Comparison of ENCODE assay signal across 16 cellular contexts in the genomic region with DNA sequence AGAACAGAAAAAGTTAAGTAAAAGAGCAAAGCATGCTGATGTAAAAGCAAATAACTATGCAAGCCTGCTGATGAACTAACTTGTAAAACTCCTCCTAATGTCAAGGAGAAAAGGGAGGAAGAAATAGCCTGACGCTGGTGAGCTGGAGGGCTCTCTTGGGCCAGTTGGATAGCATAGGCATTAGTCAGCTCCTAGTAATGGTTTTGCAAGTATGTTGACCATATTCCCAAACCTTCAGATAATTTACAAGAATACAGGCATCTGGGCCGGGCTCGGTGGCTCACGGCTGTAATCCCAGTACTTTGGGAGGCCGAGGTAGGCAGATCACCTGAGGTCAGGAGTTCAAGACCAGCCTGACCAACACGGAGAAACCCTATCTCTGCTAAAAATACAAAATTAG.
DNase-seq lines count a peak whose midpoint lies in the region; ATAC-seq and TF ChIP-seq lines count a peak whose summit lies in the region.
"Had no signal": no experiment of that assay in that cellular context is flagged by ENCODE, and none has a peak within 500 bp of the region (broad histone marks: within the 10 kb centered on the region; RNA-seq: fewer than 3 reads in every experiment).

No MANE protein-coding gene starts in this region.

- H3K27me3 Mint-ChIP-seq in CD4-positive, alpha-beta memory T cell, result no peaks in the 10 kb centered on the region
- H3K27me3 Mint-ChIP-seq: activated T-helper 17 cell treated with anti-CD3 and anti-CD28 coated beads, Interleukin-2, amount 50 U/mL, for 72 hours had no signal

- DNase-seq in GM04503 (ENCODE audit: low read depth), result peak; percentile 19
- peak; percentile 64 for DNase-seq in RWPE2 (ENCODE audit: low spot score)
- peak; percentile 98 for DNase-seq in fibroblast of peridontal ligament (ENCODE audit: extremely low read depth)
- DNase-seq in renal cortical epithelial cell (ENCODE audit: low read depth), result peak; percentile 94
- no peak for DNase-seq in CD4-positive, alpha-beta memory T cell
- DNase-seq in stimulated activated naive CD4-positive, alpha-beta T cell (lab: John Stamatoyannopoulos, UW), result no peak
- DNase-seq in NCI-H1930 (lab: John Stamatoyannopoulos, UW), result no peak
- DNase-seq in iPS-NIHi11 (ENCODE audit: low spot score), result no peak
- DNase-seq: colonic mucosa; DMS153; NCI-H2227 treated with DMSO at 0.1 percent for 48 hours; stimulated activated CD4-positive, alpha-beta T cell treated with anti-CD3 and anti-CD28 coated beads, Interleukin-12 subunit alpha, Interleukin-12 subunit beta, amount 100 ng/mL, for 4 hours; uterus had no signal

- TF ChIP-seq CTCF in RWPE2 (IDR thresholded peaks at IDR 0.05; ENCODE audit: poor library complexity, severe bottlenecking), result no peak

- peaks cover 29% of the 10 kb centered on the region for H3K4me1 ChIP-seq in RWPE2 (ENCODE audit: insufficient read depth, poor library complexity, severe bottlenecking)
- H3K4me1 ChIP-seq in CD4-positive, alpha-beta memory T cell (ENCODE audit: insufficient read depth, low read length), result no peaks in the 10 kb centered on the region
- H3K4me1 ChIP-seq: colonic mucosa, uterus had no signal

- peak overlapping the region; percentile 49 for H3K27ac ChIP-seq in RWPE2 (ENCODE audit: poor library complexity, severe bottlenecking)
- H3K27ac ChIP-seq in CD4-positive, alpha-beta memory T cell (ENCODE audit: low read depth, low read length), result no peak overlapping the region
- H3K27ac ChIP-seq: colonic mucosa, KMS-11, uterus had no signal

- POLR2A ChIA-PET in CD4-positive, alpha-beta memory T cell (lab: Charles Lee; ENCODE audit: partially characterized antibody), result no interaction called here

- intact Hi-C loops in CD4-positive, alpha-beta memory T cell (cut with micrococcal nuclease), result no loop called here

- ATAC-seq in RWPE2 (ENCODE audit: low read depth), result peak; percentile 99
- ATAC-seq: activated T-helper 17 cell treated with anti-CD3 and anti-CD28 coated beads, Interleukin-2, amount 50 U/mL, for 72 hours; WTC11 had no signal

- no peaks in the 10 kb centered on the region for H3K27me3 ChIP-seq in RWPE2 (ENCODE audit: insufficient read depth, poor library complexity, severe bottlenecking)
- H3K27me3 ChIP-seq in CD4-positive, alpha-beta memory T cell (ENCODE audit: insufficient read depth, low read length), result no peaks in the 10 kb centered on the region
- H3K27me3 ChIP-seq: colonic mucosa, uterus had no signal

- no peaks in the 10 kb centered on the region for H3K9me3 ChIP-seq in RWPE2 (ENCODE audit: severe bottlenecking)
- H3K9me3 ChIP-seq in CD4-positive, alpha-beta memory T cell (ENCODE audit: control insufficient read depth in 1 of 2, low read length in 2 of 2), result no peaks in the 10 kb centered on the region
- H3K9me3 ChIP-seq: colonic mucosa, uterus had no signal

- H3K4me1 Mint-ChIP-seq in CD4-positive, alpha-beta memory T cell, result no peaks in the 10 kb centered on the region
- H3K4me1 Mint-ChIP-seq: activated T-helper 17 cell treated with anti-CD3 and anti-CD28 coated beads, Interleukin-2, amount 50 U/mL, for 72 hours; WTC11 had no signal

- H3K36me3 ChIP-seq in RWPE2 (ENCODE audit: low read depth), result no peaks in the 10 kb centered on the region
- H3K36me3 ChIP-seq in CD4-positive, alpha-beta memory T cell (ENCODE audit: insufficient read depth, low read length), result no peaks in the 10 kb centered on the region
- H3K36me3 ChIP-seq: colonic mucosa, uterus had no signal

- CTCF ChIA-PET in CD4-positive, alpha-beta memory T cell (lab: Charles Lee; ENCODE audit: partially characterized antibody), result no interaction called here

- peaks cover 0 to 4% (median 1%) of the 10 kb centered on the region in 8 donors for H3K9me3 Mint-ChIP-seq in CD4-positive, alpha-beta memory T cell
- H3K9me3 Mint-ChIP-seq: activated T-helper 17 cell treated with anti-CD3 and anti-CD28 coated beads, Interleukin-2, amount 50 U/mL, for 72 hours had no signal

- H3K4me3 ChIP-seq in RWPE2 (ENCODE audit: severe bottlenecking), result no peak overlapping the region
- H3K4me3 ChIP-seq in CD4-positive, alpha-beta memory T cell (ENCODE audit: low read length in 2 of 2), result no peak overlapping the region
- H3K4me3 ChIP-seq: colonic mucosa, uterus had no signal

- H3K4me3 Mint-ChIP-seq in CD4-positive, alpha-beta memory T cell, result no peak overlapping the region
- H3K4me3 Mint-ChIP-seq: activated T-helper 17 cell treated with anti-CD3 and anti-CD28 coated beads, Interleukin-2, amount 50 U/mL, for 72 hours; WTC11 had no signal

- H3K27ac Mint-ChIP-seq in CD4-positive, alpha-beta memory T cell, result no peak overlapping the region
- H3K27ac Mint-ChIP-seq: activated T-helper 17 cell treated with anti-CD3 and anti-CD28 coated beads, Interleukin-2, amount 50 U/mL, for 72 hours; WTC11 had no signal

- no peaks in the 10 kb centered on the region for H3K36me3 Mint-ChIP-seq in CD4-positive, alpha-beta memory T cell
- H3K36me3 Mint-ChIP-seq: WTC11 had no signal

Comparison
In these comparisons a context has a peak if more than half of its experiments do, and no peak if none do; other contexts are left out.
1. DNase-seq: peak in GM04503 (single experiment), RWPE2 (single experiment), fibroblast of peridontal ligament (single experiment) and renal cortical epithelial cell (single experiment); none in CD4-positive, alpha-beta memory T cell (0 of 5), stimulated activated naive CD4-positive, alpha-beta T cell (0 of 6), NCI-H1930 (0 of 2) and iPS-NIHi11 (single experiment).